In genomic region chr5:176647030-176647869, GRCh38 we compare ENCODE assay signal across 1 cellular context.
TF ChIP-seq lines count a peak whose summit lies in the region.

TSS of gene TSPAN17 (plus strand) at chr5:176647484. CDS start at chr5:176647616, 132 bp downstream.

TF ChIP-seq in HEK293, 187 proteins besides CTCF, POLR2A, EP300 and RAD21 (continued from another document and continues in another):
- TF ChIP-seq HOXC10 (CRISPR knock-in tag; IDR thresholded peaks at IDR 0.05): no peak
- TF ChIP-seq ZFP69B (tag by site-specific recombination; IDR thresholded peaks at IDR 0.05): no peak
- TF ChIP-seq TCF7L2 (IDR thresholded peaks at IDR 0.05; ENCODE audit: borderline replicate concordance, low read depth, low read length): no peak
- TF ChIP-seq, protein P1, sequence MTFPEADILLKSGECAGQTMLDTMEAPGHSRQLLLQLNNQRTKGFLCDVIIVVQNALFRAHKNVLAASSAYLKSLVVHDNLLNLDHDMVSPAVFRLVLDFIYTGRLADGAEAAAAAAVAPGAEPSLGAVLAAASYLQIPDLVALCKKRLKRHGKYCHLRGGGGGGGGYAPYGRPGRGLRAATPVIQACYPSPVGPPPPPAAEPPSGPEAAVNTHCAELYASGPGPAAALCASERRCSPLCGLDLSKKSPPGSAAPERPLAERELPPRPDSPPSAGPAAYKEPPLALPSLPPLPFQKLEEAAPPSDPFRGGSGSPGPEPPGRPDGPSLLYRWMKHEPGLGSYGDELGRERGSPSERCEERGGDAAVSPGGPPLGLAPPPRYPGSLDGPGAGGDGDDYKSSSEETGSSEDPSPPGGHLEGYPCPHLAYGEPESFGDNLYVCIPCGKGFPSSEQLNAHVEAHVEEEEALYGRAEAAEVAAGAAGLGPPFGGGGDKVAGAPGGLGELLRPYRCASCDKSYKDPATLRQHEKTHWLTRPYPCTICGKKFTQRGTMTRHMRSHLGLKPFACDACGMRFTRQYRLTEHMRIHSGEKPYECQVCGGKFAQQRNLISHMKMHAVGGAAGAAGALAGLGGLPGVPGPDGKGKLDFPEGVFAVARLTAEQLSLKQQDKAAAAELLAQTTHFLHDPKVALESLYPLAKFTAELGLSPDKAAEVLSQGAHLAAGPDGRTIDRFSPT (tag by site-specific recombination; IDR thresholded peaks at IDR 0.05): no peak
- no peak for TF ChIP-seq ZNF518A (tag by site-specific recombination; conservative IDR thresholded peaks at IDR 0.05; ENCODE audit: low read depth)
- no peak for TF ChIP-seq ZNF280C (tag by site-specific recombination; IDR thresholded peaks at IDR 0.05)
- no peak for TF ChIP-seq ZNF23 (tag by site-specific recombination; IDR thresholded peaks at IDR 0.05; ENCODE audit: borderline replicate concordance)
- TF ChIP-seq ZNF701 (tag by site-specific recombination; IDR thresholded peaks at IDR 0.05): no peak
- no peak for TF ChIP-seq ZNF148 (tag by site-specific recombination; IDR thresholded peaks at IDR 0.05; ENCODE audit: borderline replicate concordance)
- no peak for TF ChIP-seq ZNF707 (tag by site-specific recombination; IDR thresholded peaks at IDR 0.05)
- no peak for TF ChIP-seq ZNF530 (tag by site-specific recombination; IDR thresholded peaks at IDR 0.05; ENCODE audit: low read depth)
- TF ChIP-seq ZNF561 (tag by site-specific recombination; IDR thresholded peaks at IDR 0.05; ENCODE audit: borderline replicate concordance): no peak; the same call in 1 of the 2 replicates
- peak; percentile 58 for TF ChIP-seq ZBTB17 (tag by site-specific recombination; IDR thresholded peaks at IDR 0.05)
- TF ChIP-seq ZNF157 (tag by site-specific recombination; IDR thresholded peaks at IDR 0.05): no peak
- no peak for TF ChIP-seq PRDM1 (tag by site-specific recombination; IDR thresholded peaks at IDR 0.05)
- no peak for TF ChIP-seq ZNF473 (tag by site-specific recombination; IDR thresholded peaks at IDR 0.05)
- TF ChIP-seq ZNF629 (tag by site-specific recombination; IDR thresholded peaks at IDR 0.05): no peak
- TF ChIP-seq MEIS1 (CRISPR knock-in tag; IDR thresholded peaks at IDR 0.05; ENCODE audit: borderline replicate concordance): no peak
- TF ChIP-seq, protein P2, sequence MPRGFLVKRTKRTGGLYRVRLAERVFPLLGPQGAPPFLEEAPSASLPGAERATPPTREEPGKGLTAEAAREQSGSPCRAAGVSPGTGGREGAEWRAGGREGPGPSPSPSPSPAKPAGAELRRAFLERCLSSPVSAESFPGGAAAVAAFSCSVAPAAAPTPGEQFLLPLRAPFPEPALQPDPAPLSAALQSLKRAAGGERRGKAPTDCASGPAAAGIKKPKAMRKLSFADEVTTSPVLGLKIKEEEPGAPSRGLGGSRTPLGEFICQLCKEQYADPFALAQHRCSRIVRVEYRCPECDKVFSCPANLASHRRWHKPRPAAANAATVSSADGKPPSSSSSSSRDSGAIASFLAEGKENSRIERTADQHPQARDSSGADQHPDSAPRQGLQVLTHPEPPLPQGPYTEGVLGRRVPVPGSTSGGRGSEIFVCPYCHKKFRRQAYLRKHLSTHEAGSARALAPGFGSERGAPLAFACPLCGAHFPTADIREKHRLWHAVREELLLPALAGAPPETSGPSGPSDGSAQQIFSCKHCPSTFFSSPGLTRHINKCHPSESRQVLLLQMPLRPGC (tag by site-specific recombination; IDR thresholded peaks at IDR 0.05): no peak
- no peak for TF ChIP-seq ZNF138 (tag by site-specific recombination; IDR thresholded peaks at IDR 0.05; ENCODE audit: borderline replicate concordance)
- TF ChIP-seq GLIS1 (tag by site-specific recombination; IDR thresholded peaks at IDR 0.05): peak; percentile 67
- no peak for TF ChIP-seq ZNF350 (tag by site-specific recombination; IDR thresholded peaks at IDR 0.05)
- no peak for TF ChIP-seq ZNF571 (tag by site-specific recombination; IDR thresholded peaks at IDR 0.05)
- no peak for TF ChIP-seq ZBTB11 (tag by site-specific recombination; conservative IDR thresholded peaks at IDR 0.05; ENCODE audit: low read depth)
- TF ChIP-seq MYNN (tag by site-specific recombination; IDR thresholded peaks at IDR 0.05; ENCODE audit: borderline replicate concordance): no peak
- TF ChIP-seq ZSCAN5A (tag by site-specific recombination; IDR thresholded peaks at IDR 0.05): 0 out of 2 replicates have a peak, but pooled peaks have one; percentile 33
- TF ChIP-seq RBAK (tag by site-specific recombination; IDR thresholded peaks at IDR 0.05): no peak
- TF ChIP-seq ZFHX2 (tag by site-specific recombination; conservative IDR thresholded peaks at IDR 0.05): peak; percentile 47
- TF ChIP-seq, protein P3, sequence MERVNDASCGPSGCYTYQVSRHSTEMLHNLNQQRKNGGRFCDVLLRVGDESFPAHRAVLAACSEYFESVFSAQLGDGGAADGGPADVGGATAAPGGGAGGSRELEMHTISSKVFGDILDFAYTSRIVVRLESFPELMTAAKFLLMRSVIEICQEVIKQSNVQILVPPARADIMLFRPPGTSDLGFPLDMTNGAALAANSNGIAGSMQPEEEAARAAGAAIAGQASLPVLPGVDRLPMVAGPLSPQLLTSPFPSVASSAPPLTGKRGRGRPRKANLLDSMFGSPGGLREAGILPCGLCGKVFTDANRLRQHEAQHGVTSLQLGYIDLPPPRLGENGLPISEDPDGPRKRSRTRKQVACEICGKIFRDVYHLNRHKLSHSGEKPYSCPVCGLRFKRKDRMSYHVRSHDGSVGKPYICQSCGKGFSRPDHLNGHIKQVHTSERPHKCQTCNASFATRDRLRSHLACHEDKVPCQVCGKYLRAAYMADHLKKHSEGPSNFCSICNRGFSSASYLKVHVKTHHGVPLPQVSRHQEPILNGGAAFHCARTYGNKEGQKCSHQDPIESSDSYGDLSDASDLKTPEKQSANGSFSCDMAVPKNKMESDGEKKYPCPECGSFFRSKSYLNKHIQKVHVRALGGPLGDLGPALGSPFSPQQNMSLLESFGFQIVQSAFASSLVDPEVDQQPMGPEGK (tag by site-specific recombination; IDR thresholded peaks at IDR 0.05): peak; percentile 83
- no peak for TF ChIP-seq OSR2 (tag by site-specific recombination; IDR thresholded peaks at IDR 0.05)
- no peak for TF ChIP-seq ZNF302 (tag by site-specific recombination; IDR thresholded peaks at IDR 0.05; ENCODE audit: low read depth)
- TF ChIP-seq ZNF792 (tag by site-specific recombination; IDR thresholded peaks at IDR 0.05): no peak
- TF ChIP-seq HOXD13 (CRISPR knock-in tag; IDR thresholded peaks at IDR 0.05; ENCODE audit: borderline replicate concordance): no peak
- no peak for TF ChIP-seq ZNF529 (tag by site-specific recombination; IDR thresholded peaks at IDR 0.05; ENCODE audit: insufficient replicate concordance)
- TF ChIP-seq REPIN1 (tag by site-specific recombination; IDR thresholded peaks at IDR 0.05; ENCODE audit: low read depth): no peak
- TF ChIP-seq ZNF18 (tag by site-specific recombination; IDR thresholded peaks at IDR 0.05): no peak
